ENCODE assay signal across 20 cellular contexts in genomic region chr9:23005061-23005690, GRCh38.
DNase-seq lines count a peak whose midpoint lies in the region; ATAC-seq and TF ChIP-seq lines count a peak whose summit lies in the region.
"Had no signal": no experiment of that assay in that cellular context is flagged by ENCODE, and none has a peak within 500 bp of the region (broad histone marks: within the 10 kb centered on the region; RNA-seq: fewer than 3 reads in every experiment).

No MANE protein-coding gene starts in this region.

- ATAC-seq in omental fat pad (ENCODE audit: low FRiP score) (no peak), HG03469 (IDR thresholded peaks at IDR 0.05; ENCODE audit: unreplicated experiment) (no peak)
- ATAC-seq: activated CD4-positive, CD25-positive, alpha-beta regulatory T cell treated with anti-CD3 and anti-CD28 coated beads, Interleukin-2, amount 50 U/mL, for 24 hours; activated CD8-positive, alpha-beta memory T cell treated with anti-CD3 and anti-CD28 coated beads, Interleukin-2, amount 10 ng/mL, durations not matched to agents 7 days and 5 days; gastroesophageal sphincter; K562 had no signal

- H3K4me1 Mint-ChIP-seq in brain: peaks cover 24% of the 10 kb centered on the region
- no peaks in the 10 kb centered on the region for H3K4me1 Mint-ChIP-seq in activated CD4-positive, alpha-beta memory T cell treated with anti-CD3 and anti-CD28 coated beads, Interleukin-2, amount 10 ng/mL, durations not matched to agents 7 days and 5 days
- H3K4me1 Mint-ChIP-seq: activated CD8-positive, alpha-beta memory T cell treated with anti-CD3 and anti-CD28 coated beads, Interleukin-2, amount 10 ng/mL, durations not matched to agents 7 days and 5 days; B cell had no signal

- no peak overlapping the region for H2BK15ac ChIP-seq in mesendoderm (replicated peaks; ENCODE audit: low read depth)

- no peak overlapping the region for H3K4me2 ChIP-seq in mesendoderm (ENCODE audit: low read length)

- H4K5ac ChIP-seq in mesendoderm (ENCODE audit: low read length): no peak overlapping the region

- H3K9ac ChIP-seq in mesendoderm (ENCODE audit: low read length): no peak overlapping the region

- H3K56ac ChIP-seq in mesendoderm (ENCODE audit: low read length): no peak overlapping the region

- H3K18ac ChIP-seq in mesendoderm (ENCODE audit: low read length): no peak overlapping the region

- no peak overlapping the region for H2BK5ac ChIP-seq in mesendoderm (ENCODE audit: low read length)

- no peaks in the 10 kb centered on the region for H3K79me2 ChIP-seq in mesendoderm (ENCODE audit: control insufficient read depth, insufficient read depth, low read length)

- H3K36me3 Mint-ChIP-seq in brain: no peaks in the 10 kb centered on the region
- no peaks in the 10 kb centered on the region for H3K36me3 Mint-ChIP-seq in activated CD4-positive, alpha-beta memory T cell treated with anti-CD3 and anti-CD28 coated beads, Interleukin-2, amount 10 ng/mL, durations not matched to agents 7 days and 5 days (ENCODE audit: low read depth)
- H3K36me3 Mint-ChIP-seq: activated CD8-positive, alpha-beta memory T cell treated with anti-CD3 and anti-CD28 coated beads, Interleukin-2, amount 10 ng/mL, durations not matched to agents 7 days and 5 days had no signal

- no peaks in the 10 kb centered on the region for H3K9me3 Mint-ChIP-seq in brain
- peaks cover 2% of the 10 kb centered on the region for H3K9me3 Mint-ChIP-seq in activated CD4-positive, alpha-beta memory T cell treated with anti-CD3 and anti-CD28 coated beads, Interleukin-2, amount 10 ng/mL, durations not matched to agents 7 days and 5 days

- peaks cover 5% of the 10 kb centered on the region for H3K27me3 Mint-ChIP-seq in brain
- no peaks in the 10 kb centered on the region for H3K27me3 Mint-ChIP-seq in activated CD4-positive, alpha-beta memory T cell treated with anti-CD3 and anti-CD28 coated beads, Interleukin-2, amount 10 ng/mL, durations not matched to agents 7 days and 5 days
- H3K27me3 Mint-ChIP-seq: activated CD8-positive, alpha-beta memory T cell treated with anti-CD3 and anti-CD28 coated beads, Interleukin-2, amount 10 ng/mL, durations not matched to agents 7 days and 5 days; B cell; progenitor cell of endocrine pancreas had no signal

- CTCF ChIA-PET in RWPE1 (lab: Yijun Ruan, JAX): no interaction called here
- CTCF ChIA-PET in activated CD4-positive, alpha-beta memory T cell treated with anti-CD3 and anti-CD28 coated beads, Interleukin-2, amount 10 ng/mL, durations not matched to agents 7 days and 5 days (lab: Charles Lee): no interaction called here

- H3K4me3 ChIP-seq in mesendoderm (ENCODE audit: low read length): no peak overlapping the region
- H3K4me3 ChIP-seq: colonic mucosa, gastroesophageal sphincter, K562, thyroid gland had no signal

- H4K8ac ChIP-seq in mesendoderm (ENCODE audit: low read depth, low read length): no peak overlapping the region

- H3K27ac Mint-ChIP-seq in brain: peak overlapping the region; percentile 68 to 94 (median 82)
- no peak overlapping the region for H3K27ac Mint-ChIP-seq in activated CD4-positive, alpha-beta memory T cell treated with anti-CD3 and anti-CD28 coated beads, Interleukin-2, amount 10 ng/mL, durations not matched to agents 7 days and 5 days
- H3K27ac Mint-ChIP-seq: activated CD8-positive, alpha-beta memory T cell treated with anti-CD3 and anti-CD28 coated beads, Interleukin-2, amount 10 ng/mL, durations not matched to agents 7 days and 5 days; B cell; progenitor cell of endocrine pancreas; T-helper 2 cell treated with Interferon-gamma antibody and Interleukin-4, amounts not matched to agents 5 μg/mL and 100 μg/mL, for 36 hours had no signal

- no peaks in the 10 kb centered on the region for H3K36me3 ChIP-seq in mesendoderm (ENCODE audit: control insufficient read depth, insufficient read depth, low read length)
- H3K36me3 ChIP-seq: colonic mucosa, gastroesophageal sphincter, thyroid gland had no signal

- H2AK5ac ChIP-seq in mesendoderm (ENCODE audit: low read length): no peak overlapping the region

- H2BK120ac ChIP-seq in mesendoderm (ENCODE audit: low read depth, low read length): no peak overlapping the region

- no peak overlapping the region for H3K4ac ChIP-seq in mesendoderm (ENCODE audit: low read depth, low read length)

- H3K27ac ChIP-seq in mesendoderm (ENCODE audit: low read depth, low read length) (no peak overlapping the region), RWPE1 (no peak overlapping the region)
- H3K27ac ChIP-seq: colonic mucosa, gastroesophageal sphincter, thyroid gland had no signal

- DNase-seq in DMS 273 (lab: John Stamatoyannopoulos, UW; ENCODE audit: unreplicated experiment): peak; percentile 51
- DNase-seq in NCI-H146 treated with DMSO at 0.1 percent for 48 hours (lab: John Stamatoyannopoulos, UW; ENCODE audit: unreplicated experiment): peak; percentile 94
- DNase-seq in mesendoderm: peak; percentile 65
- DNase-seq in omental fat pad (ENCODE audit: low spot score): no peak
- DNase-seq in RWPE1 (ENCODE audit: low spot score): no peak
- no peak for DNase-seq in activated CD4-positive, alpha-beta memory T cell treated with anti-CD3 and anti-CD28 coated beads, Interleukin-2, amount 10 ng/mL, durations not matched to agents 7 days and 5 days
- DNase-seq: activated CD8-positive, alpha-beta memory T cell treated with anti-CD3 and anti-CD28 coated beads, Interleukin-2, amount 10 ng/mL, durations not matched to agents 7 days and 5 days; colonic mucosa; HCEC 1CT; NCI-H446 treated with DMSO at 0.1 percent for 48 hours; small intestine; thyroid gland had no signal

- H3K4me1 ChIP-seq in mesendoderm (ENCODE audit: control insufficient read depth, low read depth, low read length): no peaks in the 10 kb centered on the region
- H3K4me1 ChIP-seq: colonic mucosa, gastroesophageal sphincter, thyroid gland had no signal

- POLR2A ChIA-PET in RWPE1 (lab: Yijun Ruan, JAX; ENCODE audit: low non-redundant PET): no interaction called here
- POLR2A ChIA-PET in activated CD4-positive, alpha-beta memory T cell treated with anti-CD3 and anti-CD28 coated beads, Interleukin-2, amount 10 ng/mL, durations not matched to agents 7 days and 5 days (lab: Charles Lee): no interaction called here

- no peak overlapping the region for H3K23ac ChIP-seq in mesendoderm (ENCODE audit: low read length)

- no peaks in the 10 kb centered on the region for H3K27me3 ChIP-seq in mesendoderm (ENCODE audit: insufficient read depth, low read length, poor library complexity)
- H3K27me3 ChIP-seq: colonic mucosa, gastroesophageal sphincter, thyroid gland had no signal

- peak overlapping the region; percentile 43 to 81 (median 72) for H3K4me3 Mint-ChIP-seq in brain
- no peak overlapping the region for H3K4me3 Mint-ChIP-seq in activated CD4-positive, alpha-beta memory T cell treated with anti-CD3 and anti-CD28 coated beads, Interleukin-2, amount 10 ng/mL, durations not matched to agents 7 days and 5 days
- H3K4me3 Mint-ChIP-seq: activated CD8-positive, alpha-beta memory T cell treated with anti-CD3 and anti-CD28 coated beads, Interleukin-2, amount 10 ng/mL, durations not matched to agents 7 days and 5 days; B cell; T-helper 2 cell treated with Interferon-gamma antibody and Interleukin-4, amounts not matched to agents 5 μg/mL and 100 μg/mL, for 36 hours had no signal

- no CpG with 5 or more reads among the region's 6 CpGs for WGBS in mesendoderm (ENCODE audit: extremely low coverage, insufficient coverage, low lambda C conversion rate)

- TF ChIP-seq CTCF in brain (conservative IDR thresholded peaks at IDR 0.05): no peak
- no peak for TF ChIP-seq CTCF in omental fat pad (IDR thresholded peaks at IDR 0.05)
- TF ChIP-seq CTCF in RWPE1 (conservative IDR thresholded peaks at IDR 0.05; ENCODE audit: low read depth): no peak

- H3K79me1 ChIP-seq in mesendoderm (ENCODE audit: low read length): no peaks in the 10 kb centered on the region

Comparison
In these comparisons a context has a peak if more than half of its experiments do, and no peak if none do; other contexts are left out.
1. DNase-seq: peak in DMS 273 (single experiment), NCI-H146 treated with DMSO at 0.1 percent for 48 hours (single experiment) and mesendoderm (single experiment); none in omental fat pad (single experiment), RWPE1 (single experiment) and activated CD4-positive, alpha-beta memory T cell treated with anti-CD3 and anti-CD28 coated beads, Interleukin-2, amount 10 ng/mL, durations not matched to agents 7 days and 5 days (single experiment).